In genomic region chr17:290626-291025, GRCh38 we compare ENCODE assay signal across 21 cellular contexts.
DNase-seq lines count a peak whose midpoint lies in the region; ATAC-seq, FAIRE-seq and TF ChIP-seq lines count a peak whose summit lies in the region.
"Had no signal": no experiment of that assay in that cellular context is flagged by ENCODE, and none has a peak within 500 bp of the region (broad histone marks: within the 10 kb centered on the region; RNA-seq: fewer than 3 reads in every experiment).

No MANE protein-coding gene starts in this region.

- H3K18ac ChIP-seq in H1 (ENCODE audit: extremely low read depth, low read length): no peak overlapping the region

- H2BK15ac ChIP-seq in H1 (ENCODE audit: low read length): 0 out of 2 replicates have a peak overlapping the region, but pooled peaks have one; percentile 36

- no peak overlapping the region for H4K91ac ChIP-seq in H1 (replicated peaks; ENCODE audit: insufficient read length, low read length)

- H3K4me3 ChIP-seq in H1 (ENCODE audit: extremely low read depth in 1 of 4, insufficient read depth in 2 of 4, low read depth in 3 of 4, low read length in 4 of 4) (no peak overlapping the region), pancreas (no peak overlapping the region), aorta (ENCODE audit: low read length in 2 of 2) (no peak overlapping the region)
- H3K4me3 ChIP-seq: MG63 had no signal

- H4K20me1 ChIP-seq in H1 (replicated peaks in 1 of 2; ENCODE audit: control insufficient read depth in 1 of 2, insufficient read depth in 2 of 2, low read length in 2 of 2): no peaks in the 10 kb centered on the region

- no peak overlapping the region for H3K23ac ChIP-seq in H1 (ENCODE audit: insufficient read length)

- no peak overlapping the region for H3K4me2 ChIP-seq in H1 (ENCODE audit: insufficient read depth in 1 of 2, low read depth in 2 of 2, low read length in 2 of 2)
- H3K4me2 ChIP-seq: KMS-11 had no signal

- H3K9me3 ChIP-seq in H1 (ENCODE audit: insufficient read depth in 2 of 2, low read depth in 1 of 2, low read length in 1 of 2) (no peaks in the 10 kb centered on the region), pancreas (no peaks in the 10 kb centered on the region), aorta (ENCODE audit: control insufficient read depth, low read length) (no peaks in the 10 kb centered on the region)
- H3K9me3 ChIP-seq: MG63 had no signal

- H3K27ac ChIP-seq in H1 (ENCODE audit: low read depth, low read length) (no peak overlapping the region), pancreas (no peak overlapping the region), aorta (ENCODE audit: low read depth in 1 of 2, low read length in 2 of 2) (no peak overlapping the region)
- H3K27ac ChIP-seq: KMS-11 had no signal

- no peak for TF ChIP-seq RAD21 in H1 (IDR thresholded peaks at IDR 0.05 in 1 of 2, conservative IDR thresholded peaks at IDR 0.05 in 1 of 2; ENCODE audit: low read depth in 2 of 2, low read length in 2 of 2)

- H2BK120ac ChIP-seq in H1 (replicated peaks; ENCODE audit: low read depth, low read length): no peak overlapping the region

- FAIRE-seq in H1 (lab: Jason Lieb, UNC) (no peak), pancreas (lab: Jason Lieb, UNC) (no peak)
- FAIRE-seq: A204.1, D721Med, H54 had no signal

- WGBS in H1 (ENCODE audit: extremely low coverage in 1 of 2, insufficient coverage in 1 of 2, insufficient read length in 1 of 2, insufficient replicate concordance in 2 of 2, low coverage in 1 of 2, low lambda C conversion rate in 2 of 2, missing lambda C conversion rate in 1 of 2), 2 experiments: 88% methylated on average over 18 of the region's 18 CpGs; no CpG with 5 or more reads in 1 of the 2 experiments
- 92 to 93% methylated on average over 18 of the region's 18 CpGs for whole genome bisulfite sequencing in pancreas, 2 donors
- WGBS in aorta, 2 donors: 87 to 94% methylated on average over 18 of the region's 18 CpGs

- H3K27me3 ChIP-seq in H1 (replicated peaks in 1 of 4; ENCODE audit: control insufficient read depth in 3 of 4, extremely low read depth in 1 of 4, insufficient read depth in 3 of 4, low read length in 3 of 4) (peaks cover 0 to 8% (median 0%) of the 10 kb centered on the region in 4 experiments; a peak in 3 of 7 replicates), pancreas (no peaks in the 10 kb centered on the region), aorta (ENCODE audit: control insufficient read depth in 1 of 2, insufficient read depth in 2 of 2, low read length in 1 of 2) (no peaks in the 10 kb centered on the region)
- H3K27me3 ChIP-seq: MG63 had no signal

- POLR2A ChIA-PET in H1 (lab: Charles Lee; ENCODE audit: partially characterized antibody): interaction anchor here (2.0 kb wide), 1 partner anchor 85 kb away, joined by 8 read pairs; no protein-coding TSS in a partner anchor

- no peak overlapping the region for H3K9ac ChIP-seq in H1 (replicated peaks in 1 of 4; ENCODE audit: extremely low read depth in 1 of 4, low read depth in 3 of 4, low read length in 3 of 4)
- H3K9ac ChIP-seq: KMS-11 had no signal

- H3K14ac ChIP-seq in H1 (ENCODE audit: insufficient read length): no peak overlapping the region

- DNase-seq in cardiac septum (ENCODE audit: low spot score): peak; percentile 31
- DNase-seq in Right ventricle myocardium superior: no peak
- DNase-seq in H1 (ENCODE audit: low read depth in 1 of 2, low spot score in 2 of 2): peak in 1 of 2 experiments; percentile 37
- peak in 4 of 6 donors; percentile 8 to 30 (median 16) for DNase-seq in pancreas
- DNase-seq in aorta: peak; percentile 14 to 56
- DNase-seq in NCI-H446 treated with DMSO at 0.1 percent for 48 hours (lab: John Stamatoyannopoulos, UW): no peak
- DNase-seq in glomerular visceral epithelial cell (ENCODE audit: extremely low spot score): no peak
- DNase-seq in KBM-7: no peak
- DNase-seq: CD4-positive, alpha-beta memory T cell; DND-41; GDM1; MG63; NCI-H1105; NCI-H187; NCI-H446; NCI-H748 treated with DMSO at 0.1 percent for 48 hours had no signal

- 0 out of 2 replicates have a peak overlapping the region, but pooled peaks have one; percentile 72 for H2AFZ ChIP-seq in H1 (ENCODE audit: low read length)

- no peaks in the 10 kb centered on the region for H3K79me2 ChIP-seq in H1 (ENCODE audit: control insufficient read depth in 1 of 2, insufficient read depth in 2 of 2, low read length in 2 of 2)

- no peak overlapping the region; the same call in 1 of the 2 replicates for H2BK20ac ChIP-seq in H1 (ENCODE audit: low read length)

- peak overlapping the region; percentile 77 for H3K4ac ChIP-seq in H1 (replicated peaks; ENCODE audit: insufficient read length, low read depth, low read length)

- intact Hi-C loops in cardiac septum (cut with DNase I) (no loop called here), Right ventricle myocardium superior (cut with DNase I) (no loop called here), pancreas (cut with DNase I) (no loop called here), aorta (cut with DNase I) (no loop called here)

- ATAC-seq in Right ventricle myocardium superior (ENCODE audit: poor library complexity): no peak
- ATAC-seq in pancreas: peak in 1 of 4 donors; percentile 17
- ATAC-seq in aorta (ENCODE audit: low FRiP score): no peak
- ATAC-seq: Right ventricle myocardium inferior had no signal

- peak overlapping the region; percentile 77; the same call in 1 of the 2 replicates for H2BK12ac ChIP-seq in H1 (ENCODE audit: low read depth, low read length)

- H4K8ac ChIP-seq in H1 (ENCODE audit: extremely low read depth, insufficient read depth, low read length): peak overlapping the region; percentile 35; the same call in 1 of the 2 replicates

- no peak for TF ChIP-seq POLR2A in H1 (IDR thresholded peaks at IDR 0.05; ENCODE audit: control extremely low read depth in 1 of 2, low read depth in 2 of 2, low read length in 2 of 2)

- peaks cover 0 to 9% (median 2%) of the 10 kb centered on the region in 4 experiments; a peak in 5 of 7 replicates for H3K4me1 ChIP-seq in H1 (replicated peaks in 1 of 4; ENCODE audit: control insufficient read depth in 3 of 4, insufficient read depth in 4 of 4, low read length in 3 of 4)
- no peaks in the 10 kb centered on the region for H3K4me1 ChIP-seq in pancreas
- H3K4me1 ChIP-seq in aorta (ENCODE audit: control insufficient read depth in 1 of 2, insufficient read depth in 2 of 2, low read length in 2 of 2): no peaks in the 10 kb centered on the region

- no peaks in the 10 kb centered on the region for H3K23me2 ChIP-seq in H1 (ENCODE audit: low read depth, low read length)

- no peaks in the 10 kb centered on the region for H3K79me1 ChIP-seq in H1 (ENCODE audit: low read depth, low read length)

- no peak overlapping the region for H4K5ac ChIP-seq in H1 (ENCODE audit: insufficient read length, low read depth, low read length)

- CTCF ChIA-PET in H1 (lab: Charles Lee; ENCODE audit: partially characterized antibody): interaction anchor here (2.6 to 3.1 kb wide), 2 partner anchors 19 to 127 kb away, joined by 7 to 29 read pairs; no protein-coding TSS in a partner anchor

- no peak for TF ChIP-seq CTCF in H1 (IDR thresholded peaks at IDR 0.05; ENCODE audit: control extremely low read depth in 1 of 3, insufficient read depth in 1 of 3, low read depth in 1 of 3, low read length in 3 of 3)
- TF ChIP-seq CTCF in pancreas (IDR thresholded peaks at IDR 0.05): no peak

- no peak for TF ChIP-seq EP300 in H1 (IDR thresholded peaks at IDR 0.05; ENCODE audit: borderline replicate concordance in 1 of 2, low read depth in 2 of 2, low read length in 2 of 2)

- no peaks in the 10 kb centered on the region for H3K36me3 ChIP-seq in H1 (ENCODE audit: control insufficient read depth in 2 of 4, insufficient read depth in 4 of 4, low read length in 3 of 4)
- H3K36me3 ChIP-seq in pancreas: peaks cover 0 to 4% (median 0%) of the 10 kb centered on the region in 3 donors
- no peaks in the 10 kb centered on the region for H3K36me3 ChIP-seq in aorta (ENCODE audit: control insufficient read depth in 1 of 2, insufficient read depth in 2 of 2, low read length in 1 of 2)
- H3K36me3 ChIP-seq: MG63 had no signal

- in situ Hi-C loops in KBM-7 (cut with MboI; ENCODE audit: low pct_unique_long_range_greater_than_20kb, low sequenced_read_pairs): no loop called here

- no peak overlapping the region for H3K56ac ChIP-seq in H1 (replicated peaks; ENCODE audit: insufficient read length, low read depth, low read length)

- no peak overlapping the region for H2BK5ac ChIP-seq in H1 (ENCODE audit: low read depth, low read length)

- 0 out of 2 replicates have a peak overlapping the region, but pooled peaks have one; percentile 11 for H2AK5ac ChIP-seq in H1 (ENCODE audit: low read depth, low read length)

TF ChIP-seq in H1, 55 proteins besides CTCF, POLR2A, EP300 and RAD21:
- no peak for TF ChIP-seq TEAD4 (IDR thresholded peaks at IDR 0.05; ENCODE audit: low read depth, low read length)
- TF ChIP-seq CEBPB (IDR thresholded peaks at IDR 0.05; ENCODE audit: low read depth, low read length): no peak
- no peak for TF ChIP-seq TCF12 (IDR thresholded peaks at IDR 0.05; ENCODE audit: low read depth, low read length)
- no peak for TF ChIP-seq RBBP5 (IDR thresholded peaks at IDR 0.05; ENCODE audit: borderline replicate concordance, low read depth, low read length)
- TF ChIP-seq RFX5 (IDR thresholded peaks at IDR 0.05; ENCODE audit: borderline replicate concordance, low read depth, low read length): no peak
- no peak for TF ChIP-seq BACH1 (IDR thresholded peaks at IDR 0.05; ENCODE audit: low read length)
- no peak for TF ChIP-seq NRF1 (IDR thresholded peaks at IDR 0.05; ENCODE audit: low read depth, low read length)
- TF ChIP-seq KDM4A (IDR thresholded peaks at IDR 0.05; ENCODE audit: low read depth, low read length, severe bottlenecking): no peak
- no peak for TF ChIP-seq SP4 (IDR thresholded peaks at IDR 0.05; ENCODE audit: low read length)
- no peak for TF ChIP-seq CREB1 (IDR thresholded peaks at IDR 0.05)
- TF ChIP-seq SP1 (IDR thresholded peaks at IDR 0.05; ENCODE audit: low read depth, low read length): no peak
- TF ChIP-seq NANOG (IDR thresholded peaks at IDR 0.05; ENCODE audit: insufficient read depth, low read depth, low read length, poor library complexity, severe bottlenecking): no peak
- no peak for TF ChIP-seq MAX (IDR thresholded peaks at IDR 0.05)
- no peak for TF ChIP-seq ATF3 (IDR thresholded peaks at IDR 0.05; ENCODE audit: insufficient read depth, low read depth, low read length)

Comparison
In these comparisons a context has a peak if more than half of its experiments do, and no peak if none do; other contexts are left out.
1. DNase-seq: peak in cardiac septum (single experiment), pancreas (4 of 6) and aorta (2 of 2); none in Right ventricle myocardium superior (single experiment), NCI-H446 treated with DMSO at 0.1 percent for 48 hours (single experiment), glomerular visceral epithelial cell (single experiment) and KBM-7 (single experiment).